Comparison of ENCODE assay signal across 12 cellular contexts in genomic region chr2:102872388-102872787, GRCh38.
A peak's percentile ranks its signal among the peaks of the same experiment; 100 is the strongest.
DNase-seq lines count a peak whose midpoint lies in the region; ATAC-seq and TF ChIP-seq lines count a peak whose summit lies in the region.
"Had no signal": no experiment of that assay in that cellular context is flagged by ENCODE, and none has a peak within 500 bp of the region (broad histone marks: within the 10 kb centered on the region; RNA-seq: fewer than 3 reads in every experiment).

No MANE protein-coding gene starts in this region.

- H3K4me1 Mint-ChIP-seq in osteocyte (ENCODE audit: unreplicated experiment) = no peaks in the 10 kb centered on the region

- no peaks in the 10 kb centered on the region for H3K36me3 Mint-ChIP-seq in osteocyte (ENCODE audit: unreplicated experiment)

- DNase-seq in NCI-H1092 treated with DMSO at 0.1 percent for 48 hours (lab: John Stamatoyannopoulos, UW) = peak; percentile 19
- no peak for DNase-seq in NCI-H1092 (lab: John Stamatoyannopoulos, UW)
- DNase-seq in cerebellar cortex (ENCODE audit: low spot score) = peak; percentile 21
- no peak for DNase-seq in osteocyte (ENCODE audit: extremely low spot score, unreplicated experiment)
- no peak for DNase-seq in NCI-H187 treated with DMSO at 0.1 percent for 48 hours (lab: John Stamatoyannopoulos, UW)
- DNase-seq in cortex of kidney (lab: John Stamatoyannopoulos, UW) = no peak
- DNase-seq: activated gamma-delta T cell, mucosa of descending colon, NCI-H146, PC-9 had no signal

- H3K27ac Mint-ChIP-seq in osteocyte (ENCODE audit: unreplicated experiment) = no peak overlapping the region

- no peak for TF ChIP-seq EP300 in Ishikawa (IDR thresholded peaks at IDR 0.05; ENCODE audit: borderline replicate concordance)

- TF ChIP-seq RAD21 in Ishikawa (IDR thresholded peaks at IDR 0.05; ENCODE audit: low read depth) = peak; percentile 27; the same call in 1 of the 2 replicates

- peak; percentile 22 for TF ChIP-seq CTCF in osteocyte (IDR thresholded peaks at IDR 0.05)

- peaks cover 7% of the 10 kb centered on the region for H3K9me3 Mint-ChIP-seq in osteocyte (ENCODE audit: unreplicated experiment)

- no peak for ATAC-seq in GM18858 (IDR thresholded peaks at IDR 0.05; ENCODE audit: unreplicated experiment)
- ATAC-seq: mucosa of descending colon had no signal

- no peak overlapping the region for H3K4me3 Mint-ChIP-seq in osteocyte (ENCODE audit: unreplicated experiment)

- no peaks in the 10 kb centered on the region for H3K27me3 Mint-ChIP-seq in osteocyte (ENCODE audit: unreplicated experiment)

TF ChIP-seq in Ishikawa, 13 proteins besides CTCF, POLR2A, EP300 and RAD21:
- TF ChIP-seq YY1 (IDR thresholded peaks at IDR 0.05; ENCODE audit: low read depth) (no peak), CEBPB (IDR thresholded peaks at IDR 0.05) (no peak), USF1 (IDR thresholded peaks at IDR 0.05) (no peak), MAX (IDR thresholded peaks at IDR 0.05) (no peak), FOXM1 (IDR thresholded peaks at IDR 0.05; ENCODE audit: borderline replicate concordance, low read depth) (no peak), TCF12 (IDR thresholded peaks at IDR 0.05; ENCODE audit: low read depth) (no peak), CREB1 (IDR thresholded peaks at IDR 0.05; ENCODE audit: low read depth) (no peak), TAF1 (IDR thresholded peaks at IDR 0.05; ENCODE audit: low read depth) (no peak), TEAD4 (IDR thresholded peaks at IDR 0.05) (no peak), EGR1 (IDR thresholded peaks at IDR 0.05) (no peak), ZBTB7A (IDR thresholded peaks at IDR 0.05; ENCODE audit: low read depth) (no peak)
- TF ChIP-seq, protein P1, sequence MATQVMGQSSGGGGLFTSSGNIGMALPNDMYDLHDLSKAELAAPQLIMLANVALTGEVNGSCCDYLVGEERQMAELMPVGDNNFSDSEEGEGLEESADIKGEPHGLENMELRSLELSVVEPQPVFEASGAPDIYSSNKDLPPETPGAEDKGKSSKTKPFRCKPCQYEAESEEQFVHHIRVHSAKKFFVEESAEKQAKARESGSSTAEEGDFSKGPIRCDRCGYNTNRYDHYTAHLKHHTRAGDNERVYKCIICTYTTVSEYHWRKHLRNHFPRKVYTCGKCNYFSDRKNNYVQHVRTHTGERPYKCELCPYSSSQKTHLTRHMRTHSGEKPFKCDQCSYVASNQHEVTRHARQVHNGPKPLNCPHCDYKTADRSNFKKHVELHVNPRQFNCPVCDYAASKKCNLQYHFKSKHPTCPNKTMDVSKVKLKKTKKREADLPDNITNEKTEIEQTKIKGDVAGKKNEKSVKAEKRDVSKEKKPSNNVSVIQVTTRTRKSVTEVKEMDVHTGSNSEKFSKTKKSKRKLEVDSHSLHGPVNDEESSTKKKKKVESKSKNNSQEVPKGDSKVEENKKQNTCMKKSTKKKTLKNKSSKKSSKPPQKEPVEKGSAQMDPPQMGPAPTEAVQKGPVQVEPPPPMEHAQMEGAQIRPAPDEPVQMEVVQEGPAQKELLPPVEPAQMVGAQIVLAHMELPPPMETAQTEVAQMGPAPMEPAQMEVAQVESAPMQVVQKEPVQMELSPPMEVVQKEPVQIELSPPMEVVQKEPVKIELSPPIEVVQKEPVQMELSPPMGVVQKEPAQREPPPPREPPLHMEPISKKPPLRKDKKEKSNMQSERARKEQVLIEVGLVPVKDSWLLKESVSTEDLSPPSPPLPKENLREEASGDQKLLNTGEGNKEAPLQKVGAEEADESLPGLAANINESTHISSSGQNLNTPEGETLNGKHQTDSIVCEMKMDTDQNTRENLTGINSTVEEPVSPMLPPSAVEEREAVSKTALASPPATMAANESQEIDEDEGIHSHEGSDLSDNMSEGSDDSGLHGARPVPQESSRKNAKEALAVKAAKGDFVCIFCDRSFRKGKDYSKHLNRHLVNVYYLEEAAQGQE (IDR thresholded peaks at IDR 0.05; ENCODE audit: low read depth) = no peak

Comparison
In these comparisons a context has a peak if more than half of its experiments do, and no peak if none do; other contexts are left out.
1. DNase-seq: peak in NCI-H1092 treated with DMSO at 0.1 percent for 48 hours (single experiment) and cerebellar cortex (single experiment); none in NCI-H1092 (single experiment), osteocyte (single experiment), NCI-H187 treated with DMSO at 0.1 percent for 48 hours (single experiment) and cortex of kidney (single experiment).